8 cellular contexts compared by ENCODE assay signal in the genomic region with DNA sequence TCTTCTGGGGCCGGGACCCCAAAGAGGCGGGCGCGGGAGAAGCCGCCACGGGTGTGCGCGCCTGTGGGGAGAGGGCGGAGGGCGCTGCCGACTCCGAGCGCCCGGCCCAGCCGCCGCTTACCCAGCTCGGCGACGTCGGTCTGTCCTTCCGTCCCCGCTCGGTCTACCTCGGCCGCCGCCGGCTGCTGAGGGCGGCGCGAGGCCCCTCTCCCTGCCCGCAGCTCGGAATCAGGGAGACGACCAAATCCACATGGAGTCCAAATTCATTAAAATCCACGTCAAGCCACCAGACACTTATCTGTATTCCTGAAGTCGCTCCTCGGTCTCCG. TPM values are rescaled to one million over a fixed set of nuclear protein-coding genes. Genes with fewer than 3 reads are reported as not detected.
DNase-seq lines count a peak whose midpoint lies in the region; ATAC-seq and TF ChIP-seq lines count a peak whose summit lies in the region.

No MANE protein-coding gene starts in this region.

- peak overlapping the region; percentile 73 for H3K4me2 ChIP-seq in osteoblast (ENCODE audit: insufficient read depth, low read length)

- ATAC-seq in HG03196 (IDR thresholded peaks at IDR 0.05; ENCODE audit: unreplicated experiment), result no peak
- no peak for ATAC-seq in HG02981 (IDR thresholded peaks at IDR 0.05; ENCODE audit: unreplicated experiment)
- ATAC-seq in GM18517 (IDR thresholded peaks at IDR 0.05; ENCODE audit: unreplicated experiment), result no peak

- H3K4me1 Mint-ChIP-seq in activated CD4-positive, alpha-beta T cell treated with anti-CD3 and anti-CD28 coated beads, Interleukin-2, amount 10 ng/mL, durations not matched to agents 24 days and 14 days, result peaks cover 12% of the 10 kb centered on the region

- H4K20me1 ChIP-seq in osteoblast (ENCODE audit: insufficient read depth, low read length), result peaks cover 10% of the 10 kb centered on the region

- H3K27ac Mint-ChIP-seq in activated CD4-positive, alpha-beta T cell treated with anti-CD3 and anti-CD28 coated beads, Interleukin-2, amount 10 ng/mL, durations not matched to agents 24 days and 14 days, result no peak overlapping the region

- H3K36me3 ChIP-seq in WERI-Rb-1 (no peaks in the 10 kb centered on the region; the same call in 1 of the 2 replicates), osteoblast (ENCODE audit: insufficient read depth, low read length) (no peaks in the 10 kb centered on the region)

- H3K27ac ChIP-seq in WERI-Rb-1 (peak overlapping the region; percentile 45), osteoblast (ENCODE audit: low read depth, low read length) (peak overlapping the region; percentile 49)

- TF ChIP-seq CTCF in WERI-Rb-1 (IDR thresholded peaks at IDR 0.05; ENCODE audit: low read depth, low read length), result no peak
- no peak for TF ChIP-seq CTCF in fibroblast of pulmonary artery (IDR thresholded peaks at IDR 0.05; ENCODE audit: low read length, missing control alignments)
- TF ChIP-seq CTCF in osteoblast (IDR thresholded peaks at IDR 0.05; ENCODE audit: extremely low read depth, low read depth, low read length), result no peak

- H3K27me3 ChIP-seq in WERI-Rb-1 (ENCODE audit: insufficient read depth, low read depth, severe bottlenecking) (peaks cover 4% of the 10 kb centered on the region), osteoblast (ENCODE audit: insufficient read depth, low read length) (peaks cover 4% of the 10 kb centered on the region)

- peaks cover 18% of the 10 kb centered on the region for H3K79me2 ChIP-seq in osteoblast (ENCODE audit: insufficient read depth, low read length)

- peak overlapping the region; percentile 85 for H3K4me3 Mint-ChIP-seq in activated CD4-positive, alpha-beta T cell treated with anti-CD3 and anti-CD28 coated beads, Interleukin-2, amount 10 ng/mL, durations not matched to agents 24 days and 14 days

- H3K9me3 Mint-ChIP-seq in activated CD4-positive, alpha-beta T cell treated with anti-CD3 and anti-CD28 coated beads, Interleukin-2, amount 10 ng/mL, durations not matched to agents 24 days and 14 days, result no peaks in the 10 kb centered on the region

- peaks cover 10% of the 10 kb centered on the region for H3K4me1 ChIP-seq in osteoblast (ENCODE audit: insufficient read depth, low read length)

- H3K4me3 ChIP-seq in WERI-Rb-1 (ENCODE audit: low read depth, low read length) (peak overlapping the region; percentile 79), fibroblast of pulmonary artery (replicated peaks; ENCODE audit: low read depth, low read length) (peak overlapping the region; percentile 81), osteoblast (ENCODE audit: insufficient read depth, low read length) (peak overlapping the region; percentile 84)

- peak; percentile 70 for DNase-seq in activated CD4-positive, alpha-beta T cell treated with anti-CD3 and anti-CD28 coated beads, Interleukin-2, amount 10 ng/mL, durations not matched to agents 24 days and 14 days
- DNase-seq in activated CD4-positive, alpha-beta T cell treated with anti-CD3 and anti-CD28 coated beads for 1 hour, result no peak
- no peak for DNase-seq in WERI-Rb-1
- no peak for DNase-seq in fibroblast of pulmonary artery (ENCODE audit: low read depth)
- DNase-seq in osteoblast (ENCODE audit: insufficient read length, low spot score, missing footprints), result no peak

- intact Hi-C loops in activated CD4-positive, alpha-beta T cell treated with anti-CD3 and anti-CD28 coated beads, Interleukin-2, amount 10 ng/mL, durations not matched to agents 24 days and 14 days (cut with micrococcal nuclease), result loop anchor here (10.0 kb wide), 1 partner anchor 359 kb away; no protein-coding TSS in a partner anchor

- peaks cover 60% of the 10 kb centered on the region for H3K27me3 Mint-ChIP-seq in activated CD4-positive, alpha-beta T cell treated with anti-CD3 and anti-CD28 coated beads, Interleukin-2, amount 10 ng/mL, durations not matched to agents 24 days and 14 days

- H3K36me3 Mint-ChIP-seq in activated CD4-positive, alpha-beta T cell treated with anti-CD3 and anti-CD28 coated beads, Interleukin-2, amount 10 ng/mL, durations not matched to agents 24 days and 14 days (ENCODE audit: low read depth), result no peaks in the 10 kb centered on the region

- H3K9me3 ChIP-seq in WERI-Rb-1 (ENCODE audit: severe bottlenecking), result no peaks in the 10 kb centered on the region
- no peaks in the 10 kb centered on the region for H3K9me3 ChIP-seq in osteoblast (ENCODE audit: low read depth, low read length)

- peak overlapping the region; percentile 84 for H2AFZ ChIP-seq in osteoblast (ENCODE audit: low read length)

RNA-seq across cellular contexts. Expression of gene PLXNA2, which starts 0.7 kb away (rescaled TPM):
- not detected in 2 replicates for total RNA-seq in activated CD4-positive, alpha-beta T cell treated with anti-CD3 and anti-CD28 coated beads, Interleukin-2, amount 10 ng/mL, durations not matched to agents 24 days and 14 days
- total RNA-seq in osteoblast, result 2.7 and 3.3 TPM in 2 replicates
